In the genomic region with DNA sequence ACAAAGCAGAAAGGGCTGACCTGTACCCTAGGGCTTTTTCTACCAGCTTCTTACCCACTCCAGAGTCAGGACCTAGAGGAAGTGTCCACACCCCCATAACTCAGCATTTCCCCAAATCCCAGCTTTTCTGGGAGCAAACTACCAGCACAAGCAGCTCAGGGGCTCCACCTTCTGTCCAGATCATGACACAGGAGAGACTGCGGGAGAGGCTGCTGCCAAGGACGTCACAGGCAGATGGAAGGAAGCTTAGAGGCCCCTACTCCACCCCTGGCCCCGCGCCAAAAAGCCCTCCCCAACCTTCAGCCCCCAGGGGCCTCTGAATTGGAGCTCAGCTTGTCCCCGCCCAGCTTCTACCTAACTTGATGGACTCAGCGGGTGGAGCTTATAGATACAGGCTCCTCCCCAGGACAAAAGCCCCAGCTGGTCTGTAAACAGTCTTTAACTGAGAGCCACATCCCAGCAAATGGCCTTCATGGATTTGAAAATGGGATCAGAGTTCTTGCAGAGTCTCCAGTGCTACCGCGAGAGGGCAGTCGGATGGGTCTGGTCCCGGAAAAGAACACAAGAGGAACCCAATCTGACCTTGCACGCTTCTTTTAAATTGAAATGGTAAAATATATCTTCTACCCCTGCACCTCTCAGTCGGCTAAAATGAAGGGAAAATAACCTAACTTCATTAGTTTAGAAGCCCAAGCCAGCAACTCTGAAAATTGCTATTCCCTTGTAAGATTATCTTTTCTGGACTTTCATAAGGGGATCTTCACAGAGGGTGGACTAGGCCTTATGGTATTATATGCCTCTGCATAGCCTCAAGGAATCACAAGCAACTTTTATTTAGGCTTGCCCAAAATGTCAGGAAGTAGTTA, we compare ENCODE assay signal across 1 cellular context.
TF ChIP-seq lines count a peak whose summit lies in the region.

No MANE protein-coding gene starts in this region.

TF ChIP-seq in K562, 482 proteins besides CTCF, POLR2A, EP300 and RAD21 (continued from another document and continues in another):
- TF ChIP-seq HDAC3 (IDR thresholded peaks at IDR 0.05; ENCODE audit: borderline replicate concordance, partially characterized antibody) (peak; percentile 24), FOXA3 (CRISPR knock-in tag; conservative IDR thresholded peaks at IDR 0.05 in 1 of 2, IDR thresholded peaks at IDR 0.05 in 1 of 2) (peak; percentile 61 to 67; a peak in 3 of 4 replicates), TARDBP (IDR thresholded peaks at IDR 0.05) (no peak), TFAM (CRISPR knock-in tag; conservative IDR thresholded peaks at IDR 0.05) (no peak), NFRKB (IDR thresholded peaks at IDR 0.05; ENCODE audit: low read depth) (no peak; the same call in 1 of the 2 replicates), CBX3 (IDR thresholded peaks at IDR 0.05; ENCODE audit: borderline replicate concordance in 1 of 2, low read length in 2 of 2) (peak in 1 of 2 experiments; percentile 80; a peak in 1 of 3 replicates), HIVEP1 (CRISPR knock-in tag; IDR thresholded peaks at IDR 0.05) (peak; percentile 77; the same call in 1 of the 2 replicates), ELF2 (CRISPR knock-in tag; IDR thresholded peaks at IDR 0.05) (peak; percentile 66; the same call in 1 of the 2 replicates), SIRT6 (IDR thresholded peaks at IDR 0.05; ENCODE audit: low read depth, low read length) (no peak), KLF1 (tag; IDR thresholded peaks at IDR 0.05) (no peak), DMBX1 (CRISPR knock-in tag; IDR thresholded peaks at IDR 0.05; ENCODE audit: borderline replicate concordance) (peak; percentile 9; the same call in 1 of the 2 replicates), BCL6 (CRISPR knock-in tag; IDR thresholded peaks at IDR 0.05) (no peak), XRCC3 (IDR thresholded peaks at IDR 0.05) (no peak), MTA2 (IDR thresholded peaks at IDR 0.05; ENCODE audit: low read depth) (peak; percentile 5; the same call in 1 of the 2 replicates), KDM4B (IDR thresholded peaks at IDR 0.05; ENCODE audit: borderline replicate concordance in 2 of 2, low read depth in 1 of 2) (no peak), MAFF (IDR thresholded peaks at IDR 0.05; ENCODE audit: low read length) (no peak; the same call in 1 of the 2 replicates), POLR2G (IDR thresholded peaks at IDR 0.05; ENCODE audit: low read depth, low read length) (peak; percentile 48; the same call in 1 of the 2 replicates), ZNF445 (CRISPR knock-in tag; IDR thresholded peaks at IDR 0.05; ENCODE audit: low read depth) (peak; percentile 71; the same call in 1 of the 2 replicates), MCM2 (IDR thresholded peaks at IDR 0.05; ENCODE audit: low read depth) (no peak), HDAC8 (tag; IDR thresholded peaks at IDR 0.05) (no peak), ZKSCAN8 (CRISPR knock-in tag; IDR thresholded peaks at IDR 0.05) (no peak), ZNF197 (CRISPR knock-in tag; IDR thresholded peaks at IDR 0.05; ENCODE audit: low read depth) (no peak), ZNF436 (CRISPR knock-in tag; IDR thresholded peaks at IDR 0.05) (no peak), MTA3 (IDR thresholded peaks at IDR 0.05; ENCODE audit: borderline replicate concordance) (no peak; the same call in none of the 2 replicates), ZNF408 (CRISPR knock-in tag; IDR thresholded peaks at IDR 0.05; ENCODE audit: low read depth) (no peak), CREM (IDR thresholded peaks at IDR 0.05; ENCODE audit: low read depth) (peak; percentile 90), EWSR1 (IDR thresholded peaks at IDR 0.05; ENCODE audit: borderline replicate concordance, low read depth, partially characterized antibody) (no peak), LEF1 (IDR thresholded peaks at IDR 0.05) (peak; percentile 34), ZBTB7A (IDR thresholded peaks at IDR 0.05; ENCODE audit: borderline replicate concordance, control insufficient read depth, low read depth, low read length) (peak; percentile 94), NRF1 (conservative IDR thresholded peaks at IDR 0.05 in 1 of 2, IDR thresholded peaks at IDR 0.05 in 1 of 2) (peak; percentile 59 to 60), KDM2B (CRISPR knock-in tag; IDR thresholded peaks at IDR 0.05) (no peak), TEAD1 (CRISPR knock-in tag; IDR thresholded peaks at IDR 0.05) (peak; percentile 15 to 35; a peak in 2 of 4 replicates), KAT7 (CRISPR knock-in tag; IDR thresholded peaks at IDR 0.05; ENCODE audit: borderline replicate concordance) (no peak), NR2C1 (IDR thresholded peaks at IDR 0.05) (no peak; the same call in 1 of the 2 replicates), NR2C1 (tag; IDR thresholded peaks at IDR 0.05) (0 out of 2 replicates have a peak, but pooled peaks have one; percentile 31), RBM17 (IDR thresholded peaks at IDR 0.05; ENCODE audit: borderline replicate concordance, low read depth, low read length) (no peak), CHD4 (IDR thresholded peaks at IDR 0.05; ENCODE audit: insufficient read depth, insufficient replicate concordance, low read depth, low read length, poor library complexity, severe bottlenecking) (no peak), TGIF2 (CRISPR knock-in tag; IDR thresholded peaks at IDR 0.05) (no peak), MAZ (CRISPR knock-in tag; conservative IDR thresholded peaks at IDR 0.05 in 1 of 2, IDR thresholded peaks at IDR 0.05 in 1 of 2) (peak; percentile 91 to 99)
- TF ChIP-seq, protein P1, sequence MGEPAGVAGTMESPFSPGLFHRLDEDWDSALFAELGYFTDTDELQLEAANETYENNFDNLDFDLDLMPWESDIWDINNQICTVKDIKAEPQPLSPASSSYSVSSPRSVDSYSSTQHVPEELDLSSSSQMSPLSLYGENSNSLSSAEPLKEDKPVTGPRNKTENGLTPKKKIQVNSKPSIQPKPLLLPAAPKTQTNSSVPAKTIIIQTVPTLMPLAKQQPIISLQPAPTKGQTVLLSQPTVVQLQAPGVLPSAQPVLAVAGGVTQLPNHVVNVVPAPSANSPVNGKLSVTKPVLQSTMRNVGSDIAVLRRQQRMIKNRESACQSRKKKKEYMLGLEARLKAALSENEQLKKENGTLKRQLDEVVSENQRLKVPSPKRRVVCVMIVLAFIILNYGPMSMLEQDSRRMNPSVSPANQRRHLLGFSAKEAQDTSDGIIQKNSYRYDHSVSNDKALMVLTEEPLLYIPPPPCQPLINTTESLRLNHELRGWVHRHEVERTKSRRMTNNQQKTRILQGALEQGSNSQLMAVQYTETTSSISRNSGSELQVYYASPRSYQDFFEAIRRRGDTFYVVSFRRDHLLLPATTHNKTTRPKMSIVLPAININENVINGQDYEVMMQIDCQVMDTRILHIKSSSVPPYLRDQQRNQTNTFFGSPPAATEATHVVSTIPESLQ (CRISPR knock-in tag; IDR thresholded peaks at IDR 0.05): no peak
- TF ChIP-seq, protein P2, sequence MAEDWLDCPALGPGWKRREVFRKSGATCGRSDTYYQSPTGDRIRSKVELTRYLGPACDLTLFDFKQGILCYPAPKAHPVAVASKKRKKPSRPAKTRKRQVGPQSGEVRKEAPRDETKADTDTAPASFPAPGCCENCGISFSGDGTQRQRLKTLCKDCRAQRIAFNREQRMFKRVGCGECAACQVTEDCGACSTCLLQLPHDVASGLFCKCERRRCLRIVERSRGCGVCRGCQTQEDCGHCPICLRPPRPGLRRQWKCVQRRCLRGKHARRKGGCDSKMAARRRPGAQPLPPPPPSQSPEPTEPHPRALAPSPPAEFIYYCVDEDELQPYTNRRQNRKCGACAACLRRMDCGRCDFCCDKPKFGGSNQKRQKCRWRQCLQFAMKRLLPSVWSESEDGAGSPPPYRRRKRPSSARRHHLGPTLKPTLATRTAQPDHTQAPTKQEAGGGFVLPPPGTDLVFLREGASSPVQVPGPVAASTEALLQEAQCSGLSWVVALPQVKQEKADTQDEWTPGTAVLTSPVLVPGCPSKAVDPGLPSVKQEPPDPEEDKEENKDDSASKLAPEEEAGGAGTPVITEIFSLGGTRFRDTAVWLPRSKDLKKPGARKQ (CRISPR knock-in tag; IDR thresholded peaks at IDR 0.05): no peak
- TF ChIP-seq, protein P3, sequence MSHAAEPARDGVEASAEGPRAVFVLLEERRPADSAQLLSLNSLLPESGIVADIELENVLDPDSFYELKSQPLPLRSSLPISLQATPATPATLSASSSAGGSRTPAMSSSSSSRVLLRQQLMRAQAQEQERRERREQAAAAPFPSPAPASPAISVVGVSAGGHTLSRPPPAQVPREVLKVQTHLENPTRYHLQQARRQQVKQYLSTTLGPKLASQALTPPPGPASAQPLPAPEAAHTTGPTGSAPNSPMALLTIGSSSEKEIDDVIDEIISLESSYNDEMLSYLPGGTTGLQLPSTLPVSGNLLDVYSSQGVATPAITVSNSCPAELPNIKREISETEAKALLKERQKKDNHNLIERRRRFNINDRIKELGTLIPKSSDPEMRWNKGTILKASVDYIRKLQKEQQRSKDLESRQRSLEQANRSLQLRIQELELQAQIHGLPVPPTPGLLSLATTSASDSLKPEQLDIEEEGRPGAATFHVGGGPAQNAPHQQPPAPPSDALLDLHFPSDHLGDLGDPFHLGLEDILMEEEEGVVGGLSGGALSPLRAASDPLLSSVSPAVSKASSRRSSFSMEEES (CRISPR knock-in tag; IDR thresholded peaks at IDR 0.05): no peak
- TF ChIP-seq, protein P4, sequence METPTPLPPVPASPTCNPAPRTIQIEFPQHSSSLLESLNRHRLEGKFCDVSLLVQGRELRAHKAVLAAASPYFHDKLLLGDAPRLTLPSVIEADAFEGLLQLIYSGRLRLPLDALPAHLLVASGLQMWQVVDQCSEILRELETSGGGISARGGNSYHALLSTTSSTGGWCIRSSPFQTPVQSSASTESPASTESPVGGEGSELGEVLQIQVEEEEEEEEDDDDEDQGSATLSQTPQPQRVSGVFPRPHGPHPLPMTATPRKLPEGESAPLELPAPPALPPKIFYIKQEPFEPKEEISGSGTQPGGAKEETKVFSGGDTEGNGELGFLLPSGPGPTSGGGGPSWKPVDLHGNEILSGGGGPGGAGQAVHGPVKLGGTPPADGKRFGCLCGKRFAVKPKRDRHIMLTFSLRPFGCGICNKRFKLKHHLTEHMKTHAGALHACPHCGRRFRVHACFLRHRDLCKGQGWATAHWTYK (CRISPR knock-in tag; IDR thresholded peaks at IDR 0.05): no peak
- TF ChIP-seq, protein P5, sequence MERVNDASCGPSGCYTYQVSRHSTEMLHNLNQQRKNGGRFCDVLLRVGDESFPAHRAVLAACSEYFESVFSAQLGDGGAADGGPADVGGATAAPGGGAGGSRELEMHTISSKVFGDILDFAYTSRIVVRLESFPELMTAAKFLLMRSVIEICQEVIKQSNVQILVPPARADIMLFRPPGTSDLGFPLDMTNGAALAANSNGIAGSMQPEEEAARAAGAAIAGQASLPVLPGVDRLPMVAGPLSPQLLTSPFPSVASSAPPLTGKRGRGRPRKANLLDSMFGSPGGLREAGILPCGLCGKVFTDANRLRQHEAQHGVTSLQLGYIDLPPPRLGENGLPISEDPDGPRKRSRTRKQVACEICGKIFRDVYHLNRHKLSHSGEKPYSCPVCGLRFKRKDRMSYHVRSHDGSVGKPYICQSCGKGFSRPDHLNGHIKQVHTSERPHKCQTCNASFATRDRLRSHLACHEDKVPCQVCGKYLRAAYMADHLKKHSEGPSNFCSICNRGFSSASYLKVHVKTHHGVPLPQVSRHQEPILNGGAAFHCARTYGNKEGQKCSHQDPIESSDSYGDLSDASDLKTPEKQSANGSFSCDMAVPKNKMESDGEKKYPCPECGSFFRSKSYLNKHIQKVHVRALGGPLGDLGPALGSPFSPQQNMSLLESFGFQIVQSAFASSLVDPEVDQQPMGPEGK (CRISPR knock-in tag; IDR thresholded peaks at IDR 0.05; ENCODE audit: borderline replicate concordance): no peak
- TF ChIP-seq, protein P6, sequence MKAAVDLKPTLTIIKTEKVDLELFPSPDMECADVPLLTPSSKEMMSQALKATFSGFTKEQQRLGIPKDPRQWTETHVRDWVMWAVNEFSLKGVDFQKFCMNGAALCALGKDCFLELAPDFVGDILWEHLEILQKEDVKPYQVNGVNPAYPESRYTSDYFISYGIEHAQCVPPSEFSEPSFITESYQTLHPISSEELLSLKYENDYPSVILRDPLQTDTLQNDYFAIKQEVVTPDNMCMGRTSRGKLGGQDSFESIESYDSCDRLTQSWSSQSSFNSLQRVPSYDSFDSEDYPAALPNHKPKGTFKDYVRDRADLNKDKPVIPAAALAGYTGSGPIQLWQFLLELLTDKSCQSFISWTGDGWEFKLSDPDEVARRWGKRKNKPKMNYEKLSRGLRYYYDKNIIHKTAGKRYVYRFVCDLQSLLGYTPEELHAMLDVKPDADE (conservative IDR thresholded peaks at IDR 0.05; ENCODE audit: control insufficient read depth, low read depth, low read length): no peak
- TF ChIP-seq, protein P7, sequence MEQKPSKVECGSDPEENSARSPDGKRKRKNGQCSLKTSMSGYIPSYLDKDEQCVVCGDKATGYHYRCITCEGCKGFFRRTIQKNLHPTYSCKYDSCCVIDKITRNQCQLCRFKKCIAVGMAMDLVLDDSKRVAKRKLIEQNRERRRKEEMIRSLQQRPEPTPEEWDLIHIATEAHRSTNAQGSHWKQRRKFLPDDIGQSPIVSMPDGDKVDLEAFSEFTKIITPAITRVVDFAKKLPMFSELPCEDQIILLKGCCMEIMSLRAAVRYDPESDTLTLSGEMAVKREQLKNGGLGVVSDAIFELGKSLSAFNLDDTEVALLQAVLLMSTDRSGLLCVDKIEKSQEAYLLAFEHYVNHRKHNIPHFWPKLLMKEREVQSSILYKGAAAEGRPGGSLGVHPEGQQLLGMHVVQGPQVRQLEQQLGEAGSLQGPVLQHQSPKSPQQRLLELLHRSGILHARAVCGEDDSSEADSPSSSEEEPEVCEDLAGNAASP (IDR thresholded peaks at IDR 0.05): no peak
- TF ChIP-seq, protein P8, sequence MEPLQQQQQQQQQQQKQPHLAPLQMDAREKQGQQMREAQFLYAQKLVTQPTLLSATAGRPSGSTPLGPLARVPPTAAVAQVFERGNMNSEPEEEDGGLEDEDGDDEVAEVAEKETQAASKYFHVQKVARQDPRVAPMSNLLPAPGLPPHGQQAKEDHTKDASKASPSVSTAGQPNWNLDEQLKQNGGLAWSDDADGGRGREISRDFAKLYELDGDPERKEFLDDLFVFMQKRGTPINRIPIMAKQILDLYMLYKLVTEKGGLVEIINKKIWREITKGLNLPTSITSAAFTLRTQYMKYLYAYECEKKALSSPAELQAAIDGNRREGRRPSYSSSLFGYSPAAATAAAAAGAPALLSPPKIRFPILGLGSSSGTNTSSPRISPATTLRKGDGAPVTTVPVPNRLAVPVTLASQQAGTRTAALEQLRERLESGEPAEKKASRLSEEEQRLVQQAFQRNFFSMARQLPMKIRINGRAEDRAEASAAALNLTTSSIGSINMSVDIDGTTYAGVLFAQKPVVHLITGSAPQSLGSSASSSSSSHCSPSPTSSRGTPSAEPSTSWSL (CRISPR knock-in tag; IDR thresholded peaks at IDR 0.05; ENCODE audit: borderline replicate concordance): no peak
- TF ChIP-seq, protein P9, sequence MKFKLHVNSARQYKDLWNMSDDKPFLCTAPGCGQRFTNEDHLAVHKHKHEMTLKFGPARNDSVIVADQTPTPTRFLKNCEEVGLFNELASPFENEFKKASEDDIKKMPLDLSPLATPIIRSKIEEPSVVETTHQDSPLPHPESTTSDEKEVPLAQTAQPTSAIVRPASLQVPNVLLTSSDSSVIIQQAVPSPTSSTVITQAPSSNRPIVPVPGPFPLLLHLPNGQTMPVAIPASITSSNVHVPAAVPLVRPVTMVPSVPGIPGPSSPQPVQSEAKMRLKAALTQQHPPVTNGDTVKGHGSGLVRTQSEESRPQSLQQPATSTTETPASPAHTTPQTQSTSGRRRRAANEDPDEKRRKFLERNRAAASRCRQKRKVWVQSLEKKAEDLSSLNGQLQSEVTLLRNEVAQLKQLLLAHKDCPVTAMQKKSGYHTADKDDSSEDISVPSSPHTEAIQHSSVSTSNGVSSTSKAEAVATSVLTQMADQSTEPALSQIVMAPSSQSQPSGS (CRISPR knock-in tag; IDR thresholded peaks at IDR 0.05): no peak
